In the genomic region with DNA sequence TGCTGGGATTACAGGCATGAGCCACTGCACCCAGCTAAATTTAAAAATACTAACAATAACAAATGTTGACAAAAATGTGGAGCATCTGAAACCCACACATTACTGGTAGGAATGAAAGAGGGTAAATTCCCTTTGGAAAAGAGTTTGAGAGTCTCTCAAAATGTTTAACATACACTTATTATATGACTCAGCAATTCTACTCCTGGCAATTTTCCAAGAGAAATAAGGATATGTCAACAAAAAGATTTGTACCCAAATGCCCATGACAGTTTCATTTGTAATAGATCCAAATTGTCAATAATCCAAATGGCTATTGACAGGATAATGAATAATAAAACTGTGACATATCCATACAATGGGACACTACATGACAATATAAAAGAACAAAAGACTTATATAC, we compare ENCODE assay signal across 14 cellular contexts. TPM values are rescaled to one million over a fixed set of nuclear protein-coding genes. Genes with fewer than 3 reads are reported as not detected.
DNase-seq lines count a peak whose midpoint lies in the region; ATAC-seq and TF ChIP-seq lines count a peak whose summit lies in the region.
"Had no signal": no experiment of that assay in that cellular context is flagged by ENCODE, and none has a peak within 500 bp of the region (broad histone marks: within the 10 kb centered on the region; RNA-seq: fewer than 3 reads in every experiment).

No MANE protein-coding gene starts in this region.

- intact Hi-C loops in dorsolateral prefrontal cortex (cut with DNase I), result no loop called here

- DNase-seq in activated naive CD4-positive, alpha-beta T cell treated with anti-CD3 and anti-CD28 coated beads, Interleukin-2, amount 50 U/mL, for 72 hours (ENCODE audit: low spot score in 2 of 2), result no peak
- DNase-seq in activated naive CD4-positive, alpha-beta T cell treated with anti-CD3 and anti-CD28 coated beads, Interleukin-2, amount 50 U/mL, for 16 hours, result no peak
- DNase-seq in NCI-H2029 treated with DMSO at 0.1 percent for 48 hours (lab: John Stamatoyannopoulos, UW) (peak; percentile 44), choroid plexus epithelial cell (ENCODE audit: low read depth) (peak; percentile 29), smooth muscle cell of the brain vasculature (ENCODE audit: low read depth, low spot score) (peak; percentile 1), nephron progenitor cell (no peak), dorsolateral prefrontal cortex (no peak), endothelial cell (ENCODE audit: low spot score) (no peak)
- DNase-seq: activated CD4-positive, alpha-beta T cell treated with anti-CD3 and anti-CD28 coated beads, Interleukin-2, amount 10 ng/mL, durations not matched to agents 24 days and 14 days; activated naive CD8-positive, alpha-beta T cell treated with anti-CD3 and anti-CD28 coated beads, Interleukin-2, amount 10 ng/mL, durations not matched to agents 7 days and 5 days; cortex of kidney; GOT3; NCI-H526 treated with DMSO at 0.1 percent for 48 hours; trophoblast cell had no signal

- no peak overlapping the region for H3K4me3 ChIP-seq in choroid plexus epithelial cell (ENCODE audit: low read depth, low read length)
- H3K4me3 ChIP-seq in dorsolateral prefrontal cortex, result no peak overlapping the region

- H3K27ac Mint-ChIP-seq in activated naive CD4-positive, alpha-beta T cell treated with anti-CD3 and anti-CD28 coated beads, Interleukin-2, amount 50 U/mL, for 72 hours, result peak overlapping the region; percentile 21 to 72
- H3K27ac Mint-ChIP-seq in nephron progenitor cell, result no peak overlapping the region
- no peak overlapping the region for H3K27ac Mint-ChIP-seq in endothelial cell (ENCODE audit: unreplicated experiment)
- H3K27ac Mint-ChIP-seq: activated CD4-positive, alpha-beta T cell treated with anti-CD3 and anti-CD28 coated beads, Interleukin-2, amount 10 ng/mL, durations not matched to agents 24 days and 14 days; activated naive CD8-positive, alpha-beta T cell treated with anti-CD3 and anti-CD28 coated beads, Interleukin-2, amount 10 ng/mL, durations not matched to agents 7 days and 5 days had no signal

- H3K4me1 Mint-ChIP-seq in nephron progenitor cell, result no peaks in the 10 kb centered on the region
- H3K4me1 Mint-ChIP-seq in endothelial cell (ENCODE audit: unreplicated experiment), result peaks cover 4% of the 10 kb centered on the region

- H3K9me3 Mint-ChIP-seq in activated naive CD4-positive, alpha-beta T cell treated with anti-CD3 and anti-CD28 coated beads, Interleukin-2, amount 50 U/mL, for 72 hours, result no peaks in the 10 kb centered on the region
- no peaks in the 10 kb centered on the region for H3K9me3 Mint-ChIP-seq in nephron progenitor cell
- H3K9me3 Mint-ChIP-seq in endothelial cell (ENCODE audit: unreplicated experiment), result no peaks in the 10 kb centered on the region
- H3K9me3 Mint-ChIP-seq: activated naive CD8-positive, alpha-beta T cell treated with anti-CD3 and anti-CD28 coated beads, Interleukin-2, amount 10 ng/mL, durations not matched to agents 7 days and 5 days had no signal

- TF ChIP-seq CTCF in choroid plexus epithelial cell (conservative IDR thresholded peaks at IDR 0.05; ENCODE audit: low read depth, low read length) (no peak), nephron progenitor cell (IDR thresholded peaks at IDR 0.05) (no peak), dorsolateral prefrontal cortex (IDR thresholded peaks at IDR 0.05 in 54 of 56, conservative IDR thresholded peaks at IDR 0.05 in 2 of 56; ENCODE audit: low read depth in 1 of 56, partially characterized antibody in 56 of 56) (no peak), endothelial cell (IDR thresholded peaks at IDR 0.05; ENCODE audit: unreplicated experiment) (no peak)

- no peaks in the 10 kb centered on the region for H3K27me3 ChIP-seq in dorsolateral prefrontal cortex

- no peak overlapping the region for H3K27ac ChIP-seq in dorsolateral prefrontal cortex

- peaks cover 9 to 41% of the 10 kb centered on the region in 2 donors for H3K36me3 Mint-ChIP-seq in activated naive CD4-positive, alpha-beta T cell treated with anti-CD3 and anti-CD28 coated beads, Interleukin-2, amount 50 U/mL, for 72 hours
- H3K36me3 Mint-ChIP-seq in nephron progenitor cell (ENCODE audit: low read depth) (no peaks in the 10 kb centered on the region), endothelial cell (ENCODE audit: low read depth, unreplicated experiment) (peaks cover 8% of the 10 kb centered on the region)

- H3K4me3 Mint-ChIP-seq in nephron progenitor cell (no peak overlapping the region), endothelial cell (ENCODE audit: unreplicated experiment) (no peak overlapping the region)
- H3K4me3 Mint-ChIP-seq: activated CD4-positive, alpha-beta T cell treated with anti-CD3 and anti-CD28 coated beads, Interleukin-2, amount 10 ng/mL, durations not matched to agents 24 days and 14 days; activated naive CD8-positive, alpha-beta T cell treated with anti-CD3 and anti-CD28 coated beads, Interleukin-2, amount 10 ng/mL, durations not matched to agents 7 days and 5 days had no signal

- no peak for ATAC-seq in activated naive CD4-positive, alpha-beta T cell treated with anti-CD3 and anti-CD28 coated beads, Interleukin-2, amount 50 U/mL, for 72 hours

- peaks cover 6% of the 10 kb centered on the region for H3K27me3 Mint-ChIP-seq in nephron progenitor cell (ENCODE audit: low read depth, poor library complexity)
- no peaks in the 10 kb centered on the region for H3K27me3 Mint-ChIP-seq in endothelial cell (ENCODE audit: unreplicated experiment)
- H3K27me3 Mint-ChIP-seq: activated CD4-positive, alpha-beta T cell treated with anti-CD3 and anti-CD28 coated beads, Interleukin-2, amount 10 ng/mL, durations not matched to agents 24 days and 14 days; activated naive CD8-positive, alpha-beta T cell treated with anti-CD3 and anti-CD28 coated beads, Interleukin-2, amount 10 ng/mL, durations not matched to agents 7 days and 5 days had no signal

RNA-seq across cellular contexts. Expression of a gene that starts 9.0 kb away (rescaled TPM):
- 100 to 1,000 TPM; 217 to 293 TPM for total RNA-seq in activated naive CD4-positive, alpha-beta T cell treated with anti-CD3 and anti-CD28 coated beads, Interleukin-2, amount 50 U/mL, for 72 hours
- total RNA-seq in dorsolateral prefrontal cortex (10 to 100 TPM in 116 of 120 experiments, 1 to 10 TPM in 4; 5.5 to 70.2 (median 21.0) TPM), endothelial cell (ENCODE audit: unreplicated experiment) (45.8 TPM)

RNA-seq across cellular contexts. Expression of a gene that starts 58.5 kb away (rescaled TPM):
- not detected for total RNA-seq in activated naive CD4-positive, alpha-beta T cell treated with anti-CD3 and anti-CD28 coated beads, Interleukin-2, amount 50 U/mL, for 72 hours
- total RNA-seq in dorsolateral prefrontal cortex, result 1 to 10 TPM in 119 of 120 experiments, under 1 TPM in 1; 0.91 to 5.5 (median 3.1) TPM
- total RNA-seq in endothelial cell (ENCODE audit: unreplicated experiment), result not detected
- total RNA-seq: activated CD4-positive, alpha-beta T cell treated with anti-CD3 and anti-CD28 coated beads, Interleukin-2, amount 10 ng/mL, durations not matched to agents 24 days and 14 days; activated naive CD8-positive, alpha-beta T cell treated with anti-CD3 and anti-CD28 coated beads, Interleukin-2, amount 10 ng/mL, durations not matched to agents 7 days and 5 days had no signal

Comparison
In these comparisons a context has a peak if more than half of its experiments do, and no peak if none do; other contexts are left out.
1. DNase-seq: peak in NCI-H2029 treated with DMSO at 0.1 percent for 48 hours (single experiment), choroid plexus epithelial cell (single experiment) and smooth muscle cell of the brain vasculature (single experiment); none in activated naive CD4-positive, alpha-beta T cell treated with anti-CD3 and anti-CD28 coated beads, Interleukin-2, amount 50 U/mL, for 72 hours (0 of 2), activated naive CD4-positive, alpha-beta T cell treated with anti-CD3 and anti-CD28 coated beads, Interleukin-2, amount 50 U/mL, for 16 hours (single experiment), nephron progenitor cell (single experiment), dorsolateral prefrontal cortex (0 of 10) and endothelial cell (single experiment).
2. H3K27ac Mint-ChIP-seq: peak in activated naive CD4-positive, alpha-beta T cell treated with anti-CD3 and anti-CD28 coated beads, Interleukin-2, amount 50 U/mL, for 72 hours (2 of 2); none in nephron progenitor cell (single experiment) and endothelial cell (single experiment).